ENCODE assay signal across 20 cellular contexts in the genomic region with DNA sequence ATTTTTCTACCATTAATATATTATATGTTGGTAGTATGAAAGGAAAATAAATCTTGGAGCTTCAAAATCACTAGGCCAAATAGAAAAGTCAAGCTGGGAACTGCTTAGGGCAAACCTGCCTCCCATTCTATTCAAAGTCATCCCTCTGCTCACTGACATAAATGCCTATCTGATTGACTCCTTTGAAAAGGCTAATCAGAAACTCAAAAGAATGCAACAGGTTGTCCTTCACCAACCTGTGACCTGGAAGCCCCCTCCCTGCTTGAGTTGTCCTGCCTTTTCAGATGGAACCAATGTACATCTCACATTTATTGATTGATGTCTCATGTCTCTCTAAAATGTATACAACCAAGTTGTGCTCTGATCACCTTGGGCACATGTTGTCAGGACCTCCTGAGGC. TPM values are rescaled to one million over a fixed set of nuclear protein-coding genes. Genes with fewer than 3 reads are reported as not detected.
A peak's percentile ranks its signal among the peaks of the same experiment; 100 is the strongest.
DNase-seq lines count a peak whose midpoint lies in the region; ATAC-seq and TF ChIP-seq lines count a peak whose summit lies in the region.
"Had no signal": no experiment of that assay in that cellular context is flagged by ENCODE, and none has a peak within 500 bp of the region (broad histone marks: within the 10 kb centered on the region; RNA-seq: fewer than 3 reads in every experiment).

No MANE protein-coding gene starts in this region.

- H3K9me3 ChIP-seq in HEK293 (ENCODE audit: control insufficient read depth, insufficient read depth, low read depth, low read length): no peaks in the 10 kb centered on the region
- no peaks in the 10 kb centered on the region for H3K9me3 ChIP-seq in ascending aorta
- no peaks in the 10 kb centered on the region for H3K9me3 ChIP-seq in lower lobe of right lung
- no peaks in the 10 kb centered on the region for H3K9me3 ChIP-seq in tibial artery
- H3K9me3 ChIP-seq: heart left ventricle had no signal

- no peak for TF ChIP-seq CTCF in HEK293 (tag by site-specific recombination; IDR thresholded peaks at IDR 0.05)
- TF ChIP-seq CTCF in ascending aorta (IDR thresholded peaks at IDR 0.05): no peak
- TF ChIP-seq CTCF in lower lobe of right lung (IDR thresholded peaks at IDR 0.05): no peak
- no peak for TF ChIP-seq CTCF in tibial artery (IDR thresholded peaks at IDR 0.05)

- ATAC-seq in lower lobe of right lung (no peak), GM19397 (IDR thresholded peaks at IDR 0.05; ENCODE audit: unreplicated experiment) (no peak)

- intact Hi-C loops in ascending aorta (cut with DNase I) (loop anchor here (5.0 kb wide), 1 partner anchor 61 kb away; no protein-coding TSS in a partner anchor), lower lobe of right lung (cut with DNase I) (no loop called here), tibial artery (cut with DNase I; ENCODE audit: low total_unique reads) (no loop called here)

- H3K27ac ChIP-seq in HEK293 (ENCODE audit: extremely low read depth, low read depth, low read length): no peak overlapping the region
- peak overlapping the region; percentile 31 to 60 for H3K27ac ChIP-seq in ascending aorta
- H3K27ac ChIP-seq in lower lobe of right lung: peak overlapping the region; percentile 26
- peak overlapping the region; percentile 39 to 51 for H3K27ac ChIP-seq in tibial artery
- H3K27ac ChIP-seq: neural progenitor cell had no signal

- no peak for DNase-seq in ascending aorta (ENCODE audit: low spot score in 2 of 2)
- no peak for DNase-seq in lower lobe of right lung
- no peak for DNase-seq in tibial artery
- DNase-seq in COR-L47 (lab: John Stamatoyannopoulos, UW): no peak
- DNase-seq in Ammon's horn (ENCODE audit: low spot score): no peak
- DNase-seq: activated CD4-positive, CD25-positive, alpha-beta regulatory T cell treated with anti-CD3 and anti-CD28 coated beads, Interleukin-2, amount 50 U/mL, for 72 hours; activated CD8-positive, alpha-beta memory T cell treated with anti-CD3 and anti-CD28 coated beads for 24 hours; effector CD4-positive, alpha-beta T cell; GF-D8; heart left ventricle; NCI-H1436; NCI-H2171; NCI-H69; stimulated activated CD4-positive, alpha-beta T cell treated with anti-CD3 and anti-CD28 coated beads, Interleukin-15, amount 100 ng/mL, for 24 hours; stimulated activated naive CD4-positive, alpha-beta T cell had no signal

- CTCF ChIA-PET in HEK293 (lab: Yijun Ruan, JAX): interaction anchor here (0.7 to 1.2 kb wide), 2 partner anchors 21 to 22 kb away, joined by 3 read pairs; no protein-coding TSS in a partner anchor

- no peaks in the 10 kb centered on the region for H3K27me3 ChIP-seq in ascending aorta
- no peaks in the 10 kb centered on the region for H3K27me3 ChIP-seq in lower lobe of right lung (ENCODE audit: low read depth)
- no peaks in the 10 kb centered on the region for H3K27me3 ChIP-seq in tibial artery
- H3K27me3 ChIP-seq: heart left ventricle, neural progenitor cell had no signal

- H3K4me3 ChIP-seq in HEK293 (ENCODE audit: low read depth, low read length) (no peak overlapping the region), ascending aorta (no peak overlapping the region), lower lobe of right lung (no peak overlapping the region), tibial artery (no peak overlapping the region)
- H3K4me3 ChIP-seq: heart left ventricle, neural progenitor cell had no signal

- POLR2A ChIA-PET in HEK293 (lab: Yijun Ruan, JAX): no interaction called here

- no peaks in the 10 kb centered on the region for H3K4me1 ChIP-seq in HEK293 (ENCODE audit: control insufficient read depth, insufficient read depth, low read length)
- peaks cover 0 to 24% of the 10 kb centered on the region in 2 donors for H3K4me1 ChIP-seq in ascending aorta
- peaks cover 46% of the 10 kb centered on the region for H3K4me1 ChIP-seq in lower lobe of right lung
- H3K4me1 ChIP-seq in tibial artery: peaks cover 0 to 35% (median 20%) of the 10 kb centered on the region in 4 donors

- H3K36me3 ChIP-seq in HEK293 (ENCODE audit: control insufficient read depth in 2 of 2, insufficient read depth in 1 of 2, low read length in 2 of 2): no peaks in the 10 kb centered on the region
- H3K36me3 ChIP-seq in ascending aorta: no peaks in the 10 kb centered on the region
- no peaks in the 10 kb centered on the region for H3K36me3 ChIP-seq in lower lobe of right lung
- H3K36me3 ChIP-seq in tibial artery: no peaks in the 10 kb centered on the region
- H3K36me3 ChIP-seq: heart left ventricle, neural progenitor cell had no signal

TF ChIP-seq in HEK293, 187 proteins besides CTCF, POLR2A, EP300 and RAD21:
- TF ChIP-seq, protein P1, sequence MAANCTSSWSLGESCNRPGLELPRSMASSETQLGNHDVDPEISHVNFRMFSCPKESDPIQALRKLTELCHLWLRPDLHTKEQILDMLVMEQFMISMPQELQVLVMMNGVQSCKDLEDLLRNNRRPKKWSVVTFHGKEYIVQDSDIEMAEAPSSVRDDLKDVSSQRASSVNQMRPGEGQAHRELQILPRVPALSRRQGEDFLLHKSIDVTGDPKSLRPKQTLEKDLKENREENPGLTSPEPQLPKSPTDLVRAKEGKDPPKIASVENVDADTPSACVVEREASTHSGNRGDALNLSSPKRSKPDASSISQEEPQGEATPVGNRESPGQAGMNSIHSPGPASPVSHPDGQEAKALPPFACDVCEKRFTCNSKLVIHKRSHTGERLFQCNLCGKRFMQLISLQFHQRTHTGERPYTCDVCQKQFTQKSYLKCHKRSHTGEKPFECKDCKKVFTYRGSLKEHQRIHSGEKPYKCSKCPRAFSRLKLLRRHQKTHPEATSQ (tag by site-specific recombination; IDR thresholded peaks at IDR 0.05): no peak
- peak; percentile 73 for TF ChIP-seq SCRT2 (tag by site-specific recombination; IDR thresholded peaks at IDR 0.05)

RNA-seq across cellular contexts. Expression of gene TRIM34, which starts 3.2 kb away (rescaled TPM):
- total RNA-seq in ascending aorta (not detected), lower lobe of right lung (13.7 TPM)

RNA-seq across cellular contexts. Expression of gene TRIM6, which starts 25.1 kb away (rescaled TPM):
- total RNA-seq in ascending aorta (0.64 TPM), lower lobe of right lung (3.7 TPM)

RNA-seq across cellular contexts. Expression of gene OR52B6, which starts 40.9 kb away (rescaled TPM):
- not detected for total RNA-seq in ascending aorta
- not detected for total RNA-seq in lower lobe of right lung
- total RNA-seq: heart left ventricle, mesenteric fat pad, SK-MEL-5 had no signal

Comparison
In these comparisons a context has a peak if more than half of its experiments do, and no peak if none do; other contexts are left out.
1. RNA of gene TRIM34, which starts 3.2 kb away (total RNA-seq): 13.7 TPM in lower lobe of right lung (single experiment); not detected in ascending aorta (single experiment); every median in the first group is over 10 times any median in the second.